6 cellular contexts compared by ENCODE assay signal in the genomic region with DNA sequence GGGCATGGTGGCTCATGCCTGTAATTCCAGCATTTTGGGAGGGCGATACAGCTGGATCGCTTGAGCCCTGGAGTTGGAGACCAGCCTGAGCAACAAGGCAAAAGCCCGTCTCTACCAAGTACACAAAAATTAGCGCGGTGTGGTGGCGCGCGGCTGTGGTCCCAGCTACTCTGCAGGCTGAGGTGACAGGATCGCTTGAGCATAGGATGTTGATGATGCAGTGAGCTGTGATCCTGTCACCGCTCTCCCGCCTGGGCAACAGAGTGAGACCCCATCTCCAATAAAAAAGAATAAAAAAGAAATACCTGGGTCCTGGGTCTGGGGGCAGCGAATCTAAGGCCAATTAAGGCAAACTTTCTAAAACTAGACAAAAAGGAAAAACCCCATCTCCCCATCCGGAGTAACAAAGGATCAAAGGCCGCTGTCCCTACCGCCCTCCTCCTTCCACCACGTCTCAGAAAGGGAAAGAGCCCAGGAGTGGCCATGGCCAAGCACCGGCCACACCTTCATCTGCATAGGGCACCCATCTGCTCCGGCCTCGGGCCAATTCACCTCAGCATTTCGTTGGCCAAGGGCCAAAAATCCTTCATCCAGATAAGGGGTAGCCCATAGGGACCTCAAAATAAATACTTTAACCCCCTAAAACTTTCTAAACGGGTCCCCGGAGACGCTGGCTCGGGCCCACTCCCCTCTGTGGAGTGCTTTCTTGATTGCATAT. TPM values are rescaled to one million over a fixed set of nuclear protein-coding genes. Genes with fewer than 3 reads are reported as not detected.
A peak's percentile ranks its signal among the peaks of the same experiment; 100 is the strongest.
DNase-seq lines count a peak whose midpoint lies in the region; ATAC-seq and TF ChIP-seq lines count a peak whose summit lies in the region.

No MANE protein-coding gene starts in this region.

- H3K27ac Mint-ChIP-seq in activated naive CD8-positive, alpha-beta T cell treated with anti-CD3 and anti-CD28 coated beads for 36 hours, result peak overlapping the region; percentile 92

- H3K4me3 ChIP-seq in lung, result peak overlapping the region; percentile 74

- H3K36me3 ChIP-seq in lung (ENCODE audit: control insufficient read depth in 2 of 2, insufficient read depth in 2 of 2, low read length in 2 of 2), result peaks cover 0 to 5% of the 10 kb centered on the region in 2 donors

- H3K9me3 Mint-ChIP-seq in activated naive CD8-positive, alpha-beta T cell treated with anti-CD3 and anti-CD28 coated beads for 36 hours, result peaks cover 5% of the 10 kb centered on the region

- H3K4me1 ChIP-seq in lung (ENCODE audit: control insufficient read depth in 2 of 2, insufficient read depth in 2 of 2, low read length in 2 of 2), result peaks cover 0 to 8% of the 10 kb centered on the region in 2 donors

- H3K9me3 ChIP-seq in lung (ENCODE audit: control insufficient read depth in 2 of 2, insufficient read depth in 1 of 2, low read length in 1 of 2), result peaks cover 0 to 2% of the 10 kb centered on the region in 2 donors

- H3K36me3 Mint-ChIP-seq in activated naive CD8-positive, alpha-beta T cell treated with anti-CD3 and anti-CD28 coated beads for 36 hours, result peaks cover 37% of the 10 kb centered on the region

- peak overlapping the region; percentile 90 to 92 for H3K27ac ChIP-seq in lung (ENCODE audit: low read depth in 1 of 2, low read length in 1 of 2)

- peak overlapping the region; percentile 87 for H3K4me3 Mint-ChIP-seq in activated naive CD8-positive, alpha-beta T cell treated with anti-CD3 and anti-CD28 coated beads for 36 hours

- no peak for TF ChIP-seq CTCF in lung (IDR thresholded peaks at IDR 0.05; ENCODE audit: control extremely low read depth, extremely low read depth)

- peak; percentile 48 for DNase-seq in AG20443 (ENCODE audit: low spot score)
- DNase-seq in activated naive CD8-positive, alpha-beta T cell treated with anti-CD3 and anti-CD28 coated beads for 36 hours, result no peak
- peak; percentile 35 for DNase-seq in lung (ENCODE audit: low spot score)
- no peak for DNase-seq in occipital lobe (lab: John Stamatoyannopoulos, UW)
- no peak for DNase-seq in stimulated activated CD4-positive, alpha-beta T cell treated with anti-CD3 and anti-CD28 coated beads, Interleukin-4, amount 100 ng/mL, for 4 hours

- 39 to 41% methylated on average over 24 of the region's 24 CpGs for WGBS in lung, 2 donors

- H3K4me1 Mint-ChIP-seq in activated naive CD8-positive, alpha-beta T cell treated with anti-CD3 and anti-CD28 coated beads for 36 hours, result peaks cover 15% of the 10 kb centered on the region

- H3K27me3 ChIP-seq in lung (ENCODE audit: control insufficient read depth, insufficient read depth), result no peaks in the 10 kb centered on the region

- no peaks in the 10 kb centered on the region for H3K27me3 Mint-ChIP-seq in activated naive CD8-positive, alpha-beta T cell treated with anti-CD3 and anti-CD28 coated beads for 36 hours

- ATAC-seq in HG02938 (IDR thresholded peaks at IDR 0.05; ENCODE audit: unreplicated experiment) (peak; percentile 13), lung (ENCODE audit: insufficient read depth, low FRiP score) (peak; percentile 36)

RNA-seq across cellular contexts. Expression of a gene that starts 0.8 kb away (rescaled TPM):
- 1 to 10 TPM; 4.9 to 7.1 TPM for total RNA-seq in activated naive CD8-positive, alpha-beta T cell treated with anti-CD3 and anti-CD28 coated beads for 36 hours
- total RNA-seq in lung (10 to 100 TPM; 16.2 to 34.6 TPM), occipital lobe (22.6 TPM)
- polyA plus RNA-seq in lung, result 1 to 10 TPM; 5.0 to 8.3 TPM

RNA-seq across cellular contexts. Expression of a gene that starts 26.6 kb away (rescaled TPM):
- total RNA-seq in activated naive CD8-positive, alpha-beta T cell treated with anti-CD3 and anti-CD28 coated beads for 36 hours, result 1 to 10 TPM; 5.1 to 6.1 TPM
- total RNA-seq in lung (10 to 100 TPM in 1 of 2 donors, 1 to 10 TPM in 1; 6.9 to 18.9 TPM), occipital lobe (5.5 TPM)
- 1 to 10 TPM; 2.2 to 4.5 TPM for polyA plus RNA-seq in lung

RNA-seq across cellular contexts. Expression of a gene that starts 39.2 kb away (rescaled TPM):
- 10 to 100 TPM; 13.9 to 15.1 TPM for total RNA-seq in activated naive CD8-positive, alpha-beta T cell treated with anti-CD3 and anti-CD28 coated beads for 36 hours
- total RNA-seq in lung (10 to 100 TPM; 13.2 to 36.3 TPM), occipital lobe (38.5 TPM)
- 10 to 100 TPM in 1 of 2 donors, 1 to 10 TPM in 1; 8.5 to 11.1 TPM for polyA plus RNA-seq in lung

Comparison
In these comparisons a context has a peak if more than half of its experiments do, and no peak if none do; other contexts are left out.
1. DNase-seq: peak in AG20443 (single experiment) and lung (single experiment); none in activated naive CD8-positive, alpha-beta T cell treated with anti-CD3 and anti-CD28 coated beads for 36 hours (single experiment), occipital lobe (single experiment) and stimulated activated CD4-positive, alpha-beta T cell treated with anti-CD3 and anti-CD28 coated beads, Interleukin-4, amount 100 ng/mL, for 4 hours (0 of 2).